ENCODE assay signal across 8 cellular contexts in genomic region chr14:105167303-105168092, GRCh38. TPM values are rescaled to one million over a fixed set of nuclear protein-coding genes. Genes with fewer than 3 reads are reported as not detected.
A peak's percentile ranks its signal among the peaks of the same experiment; 100 is the strongest.
DNase-seq lines count a peak whose midpoint lies in the region; ATAC-seq and TF ChIP-seq lines count a peak whose summit lies in the region.

No MANE protein-coding gene starts in this region.

- H3K4me3 ChIP-seq in SK-N-SH (ENCODE audit: low read depth in 2 of 2, low read length in 1 of 2) (peak overlapping the region in 1 of 2 experiments; percentile 41; a peak in 2 of 4 replicates), RWPE2 (ENCODE audit: severe bottlenecking) (peak overlapping the region; percentile 36), left ventricle myocardium inferior (peak overlapping the region; percentile 76)

- H3K27ac Mint-ChIP-seq in stimulated activated effector memory CD8-positive, alpha-beta T cell treated with anti-CD3 and anti-CD28 coated beads, Interleukin-12 subunit alpha, Interleukin-12 subunit beta, amount 100 ng/mL, for 72 hours, result no peak overlapping the region
- no peak overlapping the region for H3K27ac Mint-ChIP-seq in activated T-helper 2 cell treated with anti-CD3 and anti-CD28 coated beads, Interferon-gamma antibody, Interleukin-2, Interleukin-4, amounts not matched to agents 10 μg/mL and 5 μg/mL and 100 μg/mL, durations not matched to agents 14 hours and 24 hours and 36 hours

- H3F3A ChIP-seq in SK-N-SH (replicated peaks; ENCODE audit: insufficient read depth), result no peaks in the 10 kb centered on the region

- H3K27ac ChIP-seq in SK-N-SH (ENCODE audit: low read depth in 2 of 2, low read length in 1 of 2), result no peak overlapping the region
- H3K27ac ChIP-seq in RWPE2 (ENCODE audit: poor library complexity, severe bottlenecking), result peak overlapping the region; percentile 78
- peak overlapping the region; percentile 78 for H3K27ac ChIP-seq in left ventricle myocardium inferior (replicated peaks)

- TF ChIP-seq EP300 in SK-N-SH (IDR thresholded peaks at IDR 0.05; ENCODE audit: borderline replicate concordance in 1 of 2, low read depth in 1 of 2, low read length in 1 of 2), result no peak

- no peak overlapping the region for H2AFZ ChIP-seq in SK-N-SH (ENCODE audit: low read depth)

- no CpG with 5 or more reads among the region's 116 CpGs for WGBS in SK-N-SH (ENCODE audit: low lambda C conversion rate)

- H3K36me3 ChIP-seq in SK-N-SH (replicated peaks in 1 of 2; ENCODE audit: control insufficient read depth in 1 of 2, insufficient read depth in 2 of 2, low read length in 1 of 2) (no peaks in the 10 kb centered on the region), RWPE2 (ENCODE audit: low read depth) (peaks cover 4% of the 10 kb centered on the region; the same call in 1 of the 2 replicates), left ventricle myocardium inferior (no peaks in the 10 kb centered on the region)

- H3K27me3 Mint-ChIP-seq in activated T-helper 2 cell treated with anti-CD3 and anti-CD28 coated beads, Interferon-gamma antibody, Interleukin-2, Interleukin-4, amounts not matched to agents 10 μg/mL and 5 μg/mL and 100 μg/mL, durations not matched to agents 14 hours and 24 hours and 36 hours (ENCODE audit: low read depth), result peaks cover 19% of the 10 kb centered on the region

- peaks cover 14% of the 10 kb centered on the region for H3K4me1 Mint-ChIP-seq in stimulated activated effector memory CD8-positive, alpha-beta T cell treated with anti-CD3 and anti-CD28 coated beads, Interleukin-12 subunit alpha, Interleukin-12 subunit beta, amount 100 ng/mL, for 72 hours
- H3K4me1 Mint-ChIP-seq in activated T-helper 2 cell treated with anti-CD3 and anti-CD28 coated beads, Interferon-gamma antibody, Interleukin-2, Interleukin-4, amounts not matched to agents 10 μg/mL and 5 μg/mL and 100 μg/mL, durations not matched to agents 14 hours and 24 hours and 36 hours (ENCODE audit: low read depth), result peaks cover 6% of the 10 kb centered on the region

- H3K36me3 Mint-ChIP-seq in stimulated activated effector memory CD8-positive, alpha-beta T cell treated with anti-CD3 and anti-CD28 coated beads, Interleukin-12 subunit alpha, Interleukin-12 subunit beta, amount 100 ng/mL, for 72 hours, result no peaks in the 10 kb centered on the region
- no peaks in the 10 kb centered on the region for H3K36me3 Mint-ChIP-seq in activated T-helper 2 cell treated with anti-CD3 and anti-CD28 coated beads, Interferon-gamma antibody, Interleukin-2, Interleukin-4, amounts not matched to agents 10 μg/mL and 5 μg/mL and 100 μg/mL, durations not matched to agents 14 hours and 24 hours and 36 hours (ENCODE audit: low read depth)

- DNase-seq in SK-N-SH (peak; percentile 83), RWPE2 (ENCODE audit: low spot score) (no peak), left ventricle myocardium inferior (no peak)
- DNase-seq in stimulated activated effector memory CD8-positive, alpha-beta T cell treated with anti-CD3 and anti-CD28 coated beads, Interleukin-12 subunit alpha, Interleukin-12 subunit beta, amount 100 ng/mL, for 72 hours (ENCODE audit: low spot score in 2 of 2), result no peak
- no peak for DNase-seq in activated T-helper 2 cell treated with anti-CD3 and anti-CD28 coated beads, Interferon-gamma antibody, Interleukin-2, Interleukin-4, amounts not matched to agents 10 μg/mL and 5 μg/mL and 100 μg/mL, durations not matched to agents 14 hours and 24 hours and 36 hours (ENCODE audit: low spot score)
- DNase-seq in activated CD8-positive, alpha-beta memory T cell treated with anti-CD3 and anti-CD28 coated beads, Interleukin-2, amount 50 U/mL, for 4 hours, result no peak

- peak; percentile 23; the same call in 1 of the 2 replicates for TF ChIP-seq CTCF in SK-N-SH (IDR thresholded peaks at IDR 0.05)
- peak; percentile 79 for TF ChIP-seq CTCF in RWPE2 (IDR thresholded peaks at IDR 0.05; ENCODE audit: poor library complexity, severe bottlenecking)
- peak; percentile 44 for TF ChIP-seq CTCF in left ventricle myocardium inferior (IDR thresholded peaks at IDR 0.05; ENCODE audit: borderline replicate concordance)

- CTCF ChIA-PET in SK-N-SH (lab: Yijun Ruan, JAX), result interaction anchor here (1.0 to 2.5 kb wide), 11 partner anchors 8 to 322 kb away, joined by 3 to 12 read pairs (median 5); no protein-coding TSS in a partner anchor

- POLR2A ChIA-PET in SK-N-SH (lab: Yijun Ruan, JAX), result interaction anchor here (0.6 kb wide), 1 partner anchor 255 kb away, joined by 4 read pairs; no protein-coding TSS in a partner anchor

- H3K4me1 ChIP-seq in SK-N-SH (ENCODE audit: control insufficient read depth in 1 of 2, insufficient read depth in 2 of 2, low read depth in 1 of 2, low read length in 1 of 2) (peaks cover 4 to 11% of the 10 kb centered on the region in 2 experiments; a peak in 2 of 4 replicates), RWPE2 (ENCODE audit: insufficient read depth, poor library complexity, severe bottlenecking) (peaks cover 19% of the 10 kb centered on the region), left ventricle myocardium inferior (peaks cover 78% of the 10 kb centered on the region)

- H3K79me2 ChIP-seq in SK-N-SH (ENCODE audit: insufficient read depth), result no peaks in the 10 kb centered on the region

- intact Hi-C loops in left ventricle myocardium inferior (cut with micrococcal nuclease), result no loop called here
- intact Hi-C loops in activated T-helper 2 cell treated with anti-CD3 and anti-CD28 coated beads, Interferon-gamma antibody, Interleukin-2, Interleukin-4, amounts not matched to agents 10 μg/mL and 5 μg/mL and 100 μg/mL, durations not matched to agents 14 hours and 24 hours and 36 hours (cut with micrococcal nuclease), result loop anchor here (5.0 kb wide), 1 partner anchor 75 kb away; no protein-coding TSS in a partner anchor

- H3K4me3 Mint-ChIP-seq in stimulated activated effector memory CD8-positive, alpha-beta T cell treated with anti-CD3 and anti-CD28 coated beads, Interleukin-12 subunit alpha, Interleukin-12 subunit beta, amount 100 ng/mL, for 72 hours, result peak overlapping the region; percentile 46
- no peak overlapping the region for H3K4me3 Mint-ChIP-seq in activated T-helper 2 cell treated with anti-CD3 and anti-CD28 coated beads, Interferon-gamma antibody, Interleukin-2, Interleukin-4, amounts not matched to agents 10 μg/mL and 5 μg/mL and 100 μg/mL, durations not matched to agents 14 hours and 24 hours and 36 hours (ENCODE audit: low read depth)

- H4K20me1 ChIP-seq in SK-N-SH (ENCODE audit: insufficient read depth), result 0 out of 2 replicates have a peak, but pooled peaks cover 3% of the 10 kb centered on the region

- no peak for ATAC-seq in SK-N-SH treated with all-trans-retinoic acid at 6 μM for 48 hours
- ATAC-seq in RWPE2 (ENCODE audit: low read depth), result peak; percentile 25; the same call in 2 of the 3 replicates
- no peak for ATAC-seq in stimulated activated effector memory CD8-positive, alpha-beta T cell treated with anti-CD3 and anti-CD28 coated beads, Interleukin-12 subunit alpha, Interleukin-12 subunit beta, amount 100 ng/mL, for 72 hours
- no peak for ATAC-seq in HG02588 (IDR thresholded peaks at IDR 0.05; ENCODE audit: unreplicated experiment)

- H3K9ac ChIP-seq in SK-N-SH, result no peak overlapping the region

- H3K9me3 Mint-ChIP-seq in stimulated activated effector memory CD8-positive, alpha-beta T cell treated with anti-CD3 and anti-CD28 coated beads, Interleukin-12 subunit alpha, Interleukin-12 subunit beta, amount 100 ng/mL, for 72 hours, result no peaks in the 10 kb centered on the region
- H3K9me3 Mint-ChIP-seq in activated T-helper 2 cell treated with anti-CD3 and anti-CD28 coated beads, Interferon-gamma antibody, Interleukin-2, Interleukin-4, amounts not matched to agents 10 μg/mL and 5 μg/mL and 100 μg/mL, durations not matched to agents 14 hours and 24 hours and 36 hours, result no peaks in the 10 kb centered on the region

- H3K27me3 ChIP-seq in SK-N-SH (ENCODE audit: insufficient read depth), result peaks cover 9% of the 10 kb centered on the region; the same call in 1 of the 2 replicates
- no peaks in the 10 kb centered on the region for H3K27me3 ChIP-seq in RWPE2 (ENCODE audit: insufficient read depth, poor library complexity, severe bottlenecking)
- H3K27me3 ChIP-seq in left ventricle myocardium inferior (ENCODE audit: low read depth), result peaks cover 36% of the 10 kb centered on the region

- H3K4me2 ChIP-seq in SK-N-SH, result peak overlapping the region; percentile 68; the same call in 1 of the 2 replicates

- H3K9me3 ChIP-seq in SK-N-SH, result no peaks in the 10 kb centered on the region
- no peaks in the 10 kb centered on the region for H3K9me3 ChIP-seq in RWPE2 (ENCODE audit: severe bottlenecking)
- H3K9me3 ChIP-seq in left ventricle myocardium inferior (replicated peaks), result no peaks in the 10 kb centered on the region

- H3K9me2 ChIP-seq in SK-N-SH, result no peaks in the 10 kb centered on the region

- no peak for TF ChIP-seq RAD21 in SK-N-SH (IDR thresholded peaks at IDR 0.05; ENCODE audit: low read length)

TF ChIP-seq in SK-N-SH, 30 proteins besides CTCF, POLR2A, EP300 and RAD21:
- peak; percentile 31; the same call in 1 of the 2 replicates for TF ChIP-seq MXI1 (IDR thresholded peaks at IDR 0.05; ENCODE audit: low read depth, low read length)
- TF ChIP-seq SIN3A (IDR thresholded peaks at IDR 0.05; ENCODE audit: borderline replicate concordance, low read depth, low read length), result no peak
TF ChIP-seq in SK-N-SH: peak in this region for 1.

TF ChIP-seq in SK-N-SH treated with all-trans-retinoic acid at 6 μM for 48 hours, 23 proteins besides CTCF, POLR2A, EP300 and RAD21 (continues in another document):
- no peak for TF ChIP-seq BACH2 (CRISPR knock-in tag; IDR thresholded peaks at IDR 0.05; ENCODE audit: borderline replicate concordance)
- TF ChIP-seq TOX (CRISPR knock-in tag; IDR thresholded peaks at IDR 0.05; ENCODE audit: borderline replicate concordance), result no peak
- TF ChIP-seq RARB (CRISPR knock-in tag; IDR thresholded peaks at IDR 0.05), result no peak
- TF ChIP-seq ZNF565 (CRISPR knock-in tag; conservative IDR thresholded peaks at IDR 0.05; ENCODE audit: low read depth), result no peak
- no peak for TF ChIP-seq OSR1 (CRISPR knock-in tag; IDR thresholded peaks at IDR 0.05)
- TF ChIP-seq ISL1 (CRISPR knock-in tag; IDR thresholded peaks at IDR 0.05), result no peak
- TF ChIP-seq ZFP3 (CRISPR knock-in tag; IDR thresholded peaks at IDR 0.05), result no peak

RNA-seq across cellular contexts. Expression of gene JAG2, which starts 1.1 kb away (rescaled TPM):
- 1.7 TPM in 2 replicates for polyA plus RNA-seq in SK-N-SH (2012; rRNA removed)
- 0.55 and 0.77 TPM in 2 replicates for polyA plus RNA-seq in SK-N-SH (2012; cell fraction: cytosol; rRNA removed)
- 8.9 and 10.2 TPM in 2 replicates for polyA plus RNA-seq in SK-N-SH (2012; cell fraction: nucleus; rRNA removed)
- 26.1 TPM for total RNA-seq in left ventricle myocardium inferior
- 2.6 and 3.2 TPM in 2 replicates for total RNA-seq in activated T-helper 2 cell treated with anti-CD3 and anti-CD28 coated beads, Interferon-gamma antibody, Interleukin-2, Interleukin-4, amounts not matched to agents 10 μg/mL and 5 μg/mL and 100 μg/mL, durations not matched to agents 14 hours and 24 hours and 36 hours

RNA-seq across cellular contexts. Expression of gene NUDT14, which starts 13.6 kb away (rescaled TPM):
- polyA plus RNA-seq in SK-N-SH (2012; rRNA removed), result 15.8 and 18.4 TPM in 2 replicates
- 8.1 and 11.3 TPM in 2 replicates for polyA plus RNA-seq in SK-N-SH (2012; cell fraction: cytosol; rRNA removed)
- 27.3 and 44.1 TPM in 2 replicates for polyA plus RNA-seq in SK-N-SH (2012; cell fraction: nucleus; rRNA removed)
- 22.9 TPM for total RNA-seq in left ventricle myocardium inferior
- 7.7 and 10.4 TPM in 2 replicates for total RNA-seq in activated T-helper 2 cell treated with anti-CD3 and anti-CD28 coated beads, Interferon-gamma antibody, Interleukin-2, Interleukin-4, amounts not matched to agents 10 μg/mL and 5 μg/mL and 100 μg/mL, durations not matched to agents 14 hours and 24 hours and 36 hours

Comparison
In these comparisons a context has a peak if more than half of its experiments do, and no peak if none do; other contexts are left out.
1. H3K27ac ChIP-seq: peak in RWPE2 (single experiment) and left ventricle myocardium inferior (single experiment); none in SK-N-SH (0 of 2).
2. CTCF ChIP-seq: peak in every context shown above with its lines; median percentile 79 in RWPE2; 44 in left ventricle myocardium inferior; 23 in SK-N-SH.